In the genomic region with DNA sequence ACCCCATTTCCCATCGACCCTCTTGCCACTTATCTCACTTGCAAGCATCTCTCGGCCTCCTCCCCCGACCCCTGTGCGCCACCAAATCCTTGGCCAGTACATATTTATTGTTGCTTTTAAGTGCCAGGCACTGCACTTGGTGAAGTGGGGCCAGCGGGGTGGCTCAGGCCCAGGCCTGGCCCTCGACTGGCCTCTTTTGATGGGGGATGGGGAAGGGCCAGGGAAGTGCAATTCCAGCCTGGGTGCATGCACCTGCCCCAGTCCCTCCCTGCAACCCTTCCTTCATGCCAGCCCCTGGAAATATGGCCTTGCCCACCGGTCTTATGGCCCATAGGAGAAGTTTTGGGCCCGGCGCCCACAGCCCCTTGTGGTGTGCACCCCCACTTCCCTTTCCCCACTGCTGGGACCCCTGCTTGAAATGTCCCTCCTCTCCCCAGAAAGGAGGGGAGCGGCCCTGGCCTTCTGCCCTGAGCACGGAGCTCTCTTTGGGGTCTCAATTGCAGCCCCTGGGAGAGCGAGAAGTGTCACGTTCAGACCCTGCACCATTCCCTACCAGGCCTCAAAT, we compare ENCODE assay signal across 20 cellular contexts. TPM values are rescaled to one million over a fixed set of nuclear protein-coding genes. Genes with fewer than 3 reads are reported as not detected.
DNase-seq lines count a peak whose midpoint lies in the region; ATAC-seq and TF ChIP-seq lines count a peak whose summit lies in the region.
"Had no signal": no experiment of that assay in that cellular context is flagged by ENCODE, and none has a peak within 500 bp of the region (broad histone marks: within the 10 kb centered on the region; RNA-seq: fewer than 3 reads in every experiment).

No MANE protein-coding gene starts in this region.

- H3K27me3 ChIP-seq in adipocyte (replicated peaks; ENCODE audit: control insufficient read depth, insufficient read depth, low read length) (no peaks in the 10 kb centered on the region), left lung (no peaks in the 10 kb centered on the region), thyroid gland (no peaks in the 10 kb centered on the region)
- H3K27me3 ChIP-seq: foreskin keratinocyte had no signal

- H3K4me3 ChIP-seq in adipocyte (ENCODE audit: low read length) (peak overlapping the region; percentile 66), left lung (peak overlapping the region; percentile 32 to 36), thyroid gland (replicated peaks in 1 of 3) (no peak overlapping the region)
- H3K4me3 ChIP-seq: GM12878 had no signal

- H3K4me1 ChIP-seq in adipocyte (ENCODE audit: control insufficient read depth, insufficient read depth, low read length) (peaks cover 3% of the 10 kb centered on the region), left lung (peaks cover 0 to 19% of the 10 kb centered on the region in 2 donors), thyroid gland (peaks cover 13 to 19% of the 10 kb centered on the region in 2 donors)
- H3K4me1 ChIP-seq: foreskin keratinocyte had no signal

- H3K27ac ChIP-seq in left lung, result no peak overlapping the region
- H3K27ac ChIP-seq in thyroid gland, result peak overlapping the region in 2 of 3 donors; percentile 40 to 58
- H3K27ac ChIP-seq: 22Rv1, foreskin keratinocyte had no signal

- H3K9ac ChIP-seq in adipocyte (ENCODE audit: low read length), result peak overlapping the region; percentile 83

- H3K9me3 ChIP-seq in adipocyte (ENCODE audit: control insufficient read depth, low read length) (no peaks in the 10 kb centered on the region), left lung (no peaks in the 10 kb centered on the region), thyroid gland (no peaks in the 10 kb centered on the region)

- DNase-seq in DMS 273 (lab: John Stamatoyannopoulos, UW; ENCODE audit: unreplicated experiment), result peak; percentile 34
- no peak for DNase-seq in DMS 273 treated with DMSO at 0.1 percent for 48 hours (lab: John Stamatoyannopoulos, UW)
- DNase-seq in adipocyte (ENCODE audit: low read depth), result no peak
- DNase-seq in left lung, result peak in 1 of 2 donors; percentile 69
- peak; percentile 50 to 52 for DNase-seq in thyroid gland
- DNase-seq in middle frontal gyrus (ENCODE audit: extremely low spot score, low spot score), result no peak
- DNase-seq: activated CD4-positive, alpha-beta T cell treated with anti-CD3 and anti-CD28 coated beads for 4 hours; DMS79; effector CD4-positive, alpha-beta T cell; foreskin keratinocyte; NCI-H2029 treated with DMSO at 0.1 percent for 48 hours; NCI-H226; SIG-M5; T-cell had no signal

- ATAC-seq in left lung (peak; percentile 72), HG02763 (IDR thresholded peaks at IDR 0.05; ENCODE audit: unreplicated experiment) (no peak), HG03571 (IDR thresholded peaks at IDR 0.05; ENCODE audit: unreplicated experiment) (no peak)
- ATAC-seq: activated naive CD4-positive, alpha-beta T cell treated with anti-CD3 and anti-CD28 coated beads, Interleukin-2, amount 50 U/mL, for 72 hours; activated T-cell treated with anti-CD3 and anti-CD28 coated beads, Interleukin-2, amount 50 U/mL, for 72 hours; GM12878; T-cell had no signal

- H3K36me3 ChIP-seq in adipocyte (ENCODE audit: control insufficient read depth, insufficient read depth, low read length, severe bottlenecking) (no peaks in the 10 kb centered on the region), left lung (peaks cover 0 to 40% of the 10 kb centered on the region in 2 donors), thyroid gland (peaks cover 3 to 13% of the 10 kb centered on the region in 2 donors)

- no peak for TF ChIP-seq POLR2A in thyroid gland (IDR thresholded peaks at IDR 0.05)

- intact Hi-C loops in left lung (cut with DNase I) (no loop called here), thyroid gland (cut with DNase I) (no loop called here)

- TF ChIP-seq CTCF in left lung (IDR thresholded peaks at IDR 0.05), result no peak
- no peak for TF ChIP-seq CTCF in thyroid gland (IDR thresholded peaks at IDR 0.05)

- WGBS in thyroid gland, 2 donors, result 68 to 75% methylated on average over 9 to 13 of the region's 13 CpGs

RNA-seq across cellular contexts. Expression of a gene that starts 0.8 kb away (rescaled TPM):
- 100 to 1,000 TPM in 1 of 2 donors, 10 to 100 TPM in 1; 63.2 to 374 TPM for total RNA-seq in left lung
- total RNA-seq in thyroid gland, result 10 to 100 TPM in 3 of 4 donors, 1 to 10 TPM in 1; 9.5 to 22.5 (median 15.1) TPM

Comparison
In these comparisons a context has a peak if more than half of its experiments do, and no peak if none do; other contexts are left out.
1. DNase-seq: peak in DMS 273 (single experiment) and thyroid gland (2 of 2); none in DMS 273 treated with DMSO at 0.1 percent for 48 hours (single experiment), adipocyte (single experiment) and middle frontal gyrus (single experiment).
2. H3K4me3 ChIP-seq: peak in adipocyte (single experiment) and left lung (2 of 2); none in thyroid gland (0 of 3).
3. H3K27ac ChIP-seq: peak in thyroid gland (2 of 3); none in left lung (0 of 2).